In genomic region chr12:26768611-26769603, GRCh38 we compare ENCODE assay signal across 1 cellular context.
A peak's percentile ranks its signal among the peaks of the same experiment; 100 is the strongest.
TF ChIP-seq lines count a peak whose summit lies in the region.

No MANE protein-coding gene starts in this region.

TF ChIP-seq in HepG2, 621 proteins besides CTCF, POLR2A, EP300 and RAD21 (continued from another document and continues in another):
- TF ChIP-seq FOXA1 (IDR thresholded peaks at IDR 0.05) (peak; percentile 100), FOXA1 (CRISPR knock-in tag; IDR thresholded peaks at IDR 0.05) (peak; percentile 100), ZNF768 (CRISPR knock-in tag; IDR thresholded peaks at IDR 0.05) (no peak), STAT5B (CRISPR knock-in tag; IDR thresholded peaks at IDR 0.05) (peak; percentile 87; the same call in 1 of the 2 replicates), REPIN1 (CRISPR knock-in tag; IDR thresholded peaks at IDR 0.05; ENCODE audit: borderline replicate concordance, low read depth) (peak; percentile 78; the same call in 1 of the 2 replicates), SP1 (IDR thresholded peaks at IDR 0.05) (no peak), SP1 (CRISPR knock-in tag; IDR thresholded peaks at IDR 0.05) (peak; percentile 53), ZNF720 (CRISPR knock-in tag; IDR thresholded peaks at IDR 0.05) (no peak), ZNF672 (CRISPR knock-in tag; IDR thresholded peaks at IDR 0.05) (no peak), MAFG (CRISPR knock-in tag; IDR thresholded peaks at IDR 0.05) (no peak), YEATS2 (CRISPR knock-in tag; IDR thresholded peaks at IDR 0.05; ENCODE audit: borderline replicate concordance) (peak; percentile 67; the same call in 1 of the 2 replicates), GABPA (IDR thresholded peaks at IDR 0.05; ENCODE audit: low read depth, low read length) (no peak), GABPA (CRISPR knock-in tag; IDR thresholded peaks at IDR 0.05; ENCODE audit: low read depth) (peak; percentile 55), SMAD9 (CRISPR knock-in tag; IDR thresholded peaks at IDR 0.05) (no peak), BHLHE40 (IDR thresholded peaks at IDR 0.05; ENCODE audit: low read length) (peak; percentile 46; the same call in 1 of the 2 replicates), RXRB (CRISPR knock-in tag; IDR thresholded peaks at IDR 0.05; ENCODE audit: borderline replicate concordance) (peak; percentile 96), ZNF24 (IDR thresholded peaks at IDR 0.05) (peak; percentile 79; the same call in 1 of the 2 replicates), DDIT3 (CRISPR knock-in tag; IDR thresholded peaks at IDR 0.05) (0 out of 2 replicates have a peak, but pooled peaks have one; percentile 68), PBX3 (CRISPR knock-in tag; IDR thresholded peaks at IDR 0.05; ENCODE audit: borderline replicate concordance) (no peak), HOXA5 (CRISPR knock-in tag; IDR thresholded peaks at IDR 0.05) (peak; percentile 79; the same call in 1 of the 2 replicates), SP4 (CRISPR knock-in tag; IDR thresholded peaks at IDR 0.05) (no peak; the same call in 1 of the 2 replicates), NCOA5 (CRISPR knock-in tag; IDR thresholded peaks at IDR 0.05) (no peak), FOSL1 (CRISPR knock-in tag; IDR thresholded peaks at IDR 0.05; ENCODE audit: borderline replicate concordance) (peak; percentile 72; the same call in 1 of the 2 replicates), ZNF333 (CRISPR knock-in tag; IDR thresholded peaks at IDR 0.05; ENCODE audit: borderline replicate concordance) (no peak), SIX1 (CRISPR knock-in tag; IDR thresholded peaks at IDR 0.05; ENCODE audit: borderline replicate concordance) (peak; percentile 92), SRSF9 (IDR thresholded peaks at IDR 0.05; ENCODE audit: borderline replicate concordance, insufficient read depth, low read depth, low read length, poor library complexity, severe bottlenecking) (no peak), ZNF430 (CRISPR knock-in tag; IDR thresholded peaks at IDR 0.05) (no peak; the same call in 1 of the 2 replicates), SIN3A (IDR thresholded peaks at IDR 0.05; ENCODE audit: borderline replicate concordance, low read depth, low read length) (no peak), JUNB (CRISPR knock-in tag; IDR thresholded peaks at IDR 0.05; ENCODE audit: borderline replicate concordance) (0 out of 2 replicates have a peak, but pooled peaks have one; percentile 42), MED1 (CRISPR knock-in tag; IDR thresholded peaks at IDR 0.05) (peak; percentile 99), THYN1 (CRISPR knock-in tag; IDR thresholded peaks at IDR 0.05; ENCODE audit: borderline replicate concordance, low read depth) (no peak), GTF3A (CRISPR knock-in tag; conservative IDR thresholded peaks at IDR 0.05) (no peak), ZNF337 (CRISPR knock-in tag; IDR thresholded peaks at IDR 0.05; ENCODE audit: borderline replicate concordance, low read depth) (no peak), TAF15 (IDR thresholded peaks at IDR 0.05; ENCODE audit: low read depth, low read length, poor library complexity, severe bottlenecking) (no peak), NR2F1 (CRISPR knock-in tag; IDR thresholded peaks at IDR 0.05) (peak; percentile 38 to 79; a peak in 2 of 4 replicates), TOE1 (CRISPR knock-in tag; IDR thresholded peaks at IDR 0.05) (peak; percentile 97; the same call in 1 of the 2 replicates), ZSCAN25 (CRISPR knock-in tag; IDR thresholded peaks at IDR 0.05) (no peak), E2F1 (CRISPR knock-in tag; IDR thresholded peaks at IDR 0.05) (no peak), MIER3 (CRISPR knock-in tag; IDR thresholded peaks at IDR 0.05; ENCODE audit: borderline replicate concordance) (peak; percentile 97), ZNF749 (CRISPR knock-in tag; IDR thresholded peaks at IDR 0.05; ENCODE audit: borderline replicate concordance) (0 out of 2 replicates have a peak, but pooled peaks have one; percentile 24)
- TF ChIP-seq, protein P1, sequence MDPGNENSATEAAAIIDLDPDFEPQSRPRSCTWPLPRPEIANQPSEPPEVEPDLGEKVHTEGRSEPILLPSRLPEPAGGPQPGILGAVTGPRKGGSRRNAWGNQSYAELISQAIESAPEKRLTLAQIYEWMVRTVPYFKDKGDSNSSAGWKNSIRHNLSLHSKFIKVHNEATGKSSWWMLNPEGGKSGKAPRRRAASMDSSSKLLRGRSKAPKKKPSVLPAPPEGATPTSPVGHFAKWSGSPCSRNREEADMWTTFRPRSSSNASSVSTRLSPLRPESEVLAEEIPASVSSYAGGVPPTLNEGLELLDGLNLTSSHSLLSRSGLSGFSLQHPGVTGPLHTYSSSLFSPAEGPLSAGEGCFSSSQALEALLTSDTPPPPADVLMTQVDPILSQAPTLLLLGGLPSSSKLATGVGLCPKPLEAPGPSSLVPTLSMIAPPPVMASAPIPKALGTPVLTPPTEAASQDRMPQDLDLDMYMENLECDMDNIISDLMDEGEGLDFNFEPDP (CRISPR knock-in tag; conservative IDR thresholded peaks at IDR 0.05): no peak
- TF ChIP-seq, protein P2, sequence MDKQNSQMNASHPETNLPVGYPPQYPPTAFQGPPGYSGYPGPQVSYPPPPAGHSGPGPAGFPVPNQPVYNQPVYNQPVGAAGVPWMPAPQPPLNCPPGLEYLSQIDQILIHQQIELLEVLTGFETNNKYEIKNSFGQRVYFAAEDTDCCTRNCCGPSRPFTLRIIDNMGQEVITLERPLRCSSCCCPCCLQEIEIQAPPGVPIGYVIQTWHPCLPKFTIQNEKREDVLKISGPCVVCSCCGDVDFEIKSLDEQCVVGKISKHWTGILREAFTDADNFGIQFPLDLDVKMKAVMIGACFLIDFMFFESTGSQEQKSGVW (CRISPR knock-in tag; IDR thresholded peaks at IDR 0.05; ENCODE audit: borderline replicate concordance): no peak
- TF ChIP-seq, protein P3, sequence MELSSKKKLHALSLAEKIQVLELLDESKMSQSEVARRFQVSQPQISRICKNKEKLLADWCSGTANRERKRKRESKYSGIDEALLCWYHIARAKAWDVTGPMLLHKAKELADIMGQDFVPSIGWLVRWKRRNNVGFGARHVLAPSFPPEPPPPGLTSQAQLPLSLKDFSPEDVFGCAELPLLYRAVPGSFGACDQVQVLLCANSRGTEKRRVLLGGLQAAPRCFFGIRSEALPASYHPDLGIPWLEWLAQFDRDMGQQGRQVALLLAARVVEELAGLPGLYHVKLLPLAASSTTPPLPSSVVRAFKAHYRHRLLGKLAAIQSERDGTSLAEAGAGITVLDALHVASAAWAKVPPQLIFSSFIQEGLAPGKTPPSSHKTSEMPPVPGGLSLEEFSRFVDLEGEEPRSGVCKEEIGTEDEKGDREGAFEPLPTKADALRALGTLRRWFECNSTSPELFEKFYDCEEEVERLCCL (CRISPR knock-in tag; IDR thresholded peaks at IDR 0.05; ENCODE audit: borderline replicate concordance): no peak; the same call in 1 of the 2 replicates
- TF ChIP-seq, protein P4, sequence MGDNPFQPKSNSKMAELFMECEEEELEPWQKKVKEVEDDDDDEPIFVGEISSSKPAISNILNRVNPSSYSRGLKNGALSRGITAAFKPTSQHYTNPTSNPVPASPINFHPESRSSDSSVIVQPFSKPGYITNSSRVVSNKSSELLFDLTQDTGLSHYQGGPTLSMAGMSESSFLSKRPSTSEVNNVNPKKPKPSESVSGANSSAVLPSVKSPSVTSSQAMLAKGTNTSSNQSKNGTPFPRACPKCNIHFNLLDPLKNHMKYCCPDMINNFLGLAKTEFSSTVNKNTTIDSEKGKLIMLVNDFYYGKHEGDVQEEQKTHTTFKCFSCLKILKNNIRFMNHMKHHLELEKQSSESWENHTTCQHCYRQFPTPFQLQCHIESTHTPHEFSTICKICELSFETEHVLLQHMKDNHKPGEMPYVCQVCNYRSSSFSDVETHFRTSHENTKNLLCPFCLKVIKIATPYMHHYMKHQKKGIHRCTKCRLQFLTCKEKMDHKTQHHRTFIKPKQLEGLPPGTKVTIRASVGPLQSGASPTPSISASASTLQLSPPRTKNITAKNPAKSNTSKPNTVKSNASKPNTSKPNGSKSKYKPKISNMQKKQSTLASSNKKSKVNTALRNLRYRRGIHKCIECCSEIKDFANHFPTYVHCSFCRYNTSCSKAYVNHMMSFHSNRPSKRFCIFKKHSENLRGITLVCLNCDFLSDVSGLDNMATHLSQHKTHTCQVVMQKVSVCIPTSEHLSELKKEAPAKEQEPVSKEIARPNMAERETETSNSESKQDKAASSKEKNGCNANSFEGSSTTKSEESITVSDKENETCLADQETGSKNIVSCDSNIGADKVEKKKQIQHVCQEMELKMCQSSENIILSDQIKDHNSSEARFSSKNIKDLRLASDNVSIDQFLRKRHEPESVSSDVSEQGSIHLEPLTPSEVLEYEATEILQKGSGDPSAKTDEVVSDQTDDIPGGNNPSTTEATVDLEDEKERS (CRISPR knock-in tag; IDR thresholded peaks at IDR 0.05): peak; percentile 65
- TF ChIP-seq, protein P5, sequence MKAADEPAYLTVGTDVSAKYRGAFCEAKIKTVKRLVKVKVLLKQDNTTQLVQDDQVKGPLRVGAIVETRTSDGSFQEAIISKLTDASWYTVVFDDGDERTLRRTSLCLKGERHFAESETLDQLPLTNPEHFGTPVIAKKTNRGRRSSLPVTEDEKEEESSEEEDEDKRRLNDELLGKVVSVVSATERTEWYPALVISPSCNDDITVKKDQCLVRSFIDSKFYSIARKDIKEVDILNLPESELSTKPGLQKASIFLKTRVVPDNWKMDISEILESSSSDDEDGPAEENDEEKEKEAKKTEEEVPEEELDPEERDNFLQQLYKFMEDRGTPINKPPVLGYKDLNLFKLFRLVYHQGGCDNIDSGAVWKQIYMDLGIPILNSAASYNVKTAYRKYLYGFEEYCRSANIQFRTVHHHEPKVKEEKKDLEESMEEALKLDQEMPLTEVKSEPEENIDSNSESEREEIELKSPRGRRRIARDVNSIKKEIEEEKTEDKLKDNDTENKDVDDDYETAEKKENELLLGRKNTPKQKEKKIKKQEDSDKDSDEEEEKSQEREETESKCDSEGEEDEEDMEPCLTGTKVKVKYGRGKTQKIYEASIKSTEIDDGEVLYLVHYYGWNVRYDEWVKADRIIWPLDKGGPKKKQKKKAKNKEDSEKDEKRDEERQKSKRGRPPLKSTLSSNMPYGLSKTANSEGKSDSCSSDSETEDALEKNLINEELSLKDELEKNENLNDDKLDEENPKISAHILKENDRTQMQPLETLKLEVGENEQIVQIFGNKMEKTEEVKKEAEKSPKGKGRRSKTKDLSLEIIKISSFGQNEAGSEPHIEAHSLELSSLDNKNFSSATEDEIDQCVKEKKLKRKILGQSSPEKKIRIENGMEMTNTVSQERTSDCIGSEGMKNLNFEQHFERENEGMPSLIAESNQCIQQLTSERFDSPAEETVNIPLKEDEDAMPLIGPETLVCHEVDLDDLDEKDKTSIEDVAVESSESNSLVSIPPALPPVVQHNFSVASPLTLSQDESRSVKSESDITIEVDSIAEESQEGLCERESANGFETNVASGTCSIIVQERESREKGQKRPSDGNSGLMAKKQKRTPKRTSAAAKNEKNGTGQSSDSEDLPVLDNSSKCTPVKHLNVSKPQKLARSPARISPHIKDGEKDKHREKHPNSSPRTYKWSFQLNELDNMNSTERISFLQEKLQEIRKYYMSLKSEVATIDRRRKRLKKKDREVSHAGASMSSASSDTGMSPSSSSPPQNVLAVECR (CRISPR knock-in tag; IDR thresholded peaks at IDR 0.05; ENCODE audit: borderline replicate concordance): no peak; the same call in 1 of the 2 replicates
- TF ChIP-seq, protein P6, sequence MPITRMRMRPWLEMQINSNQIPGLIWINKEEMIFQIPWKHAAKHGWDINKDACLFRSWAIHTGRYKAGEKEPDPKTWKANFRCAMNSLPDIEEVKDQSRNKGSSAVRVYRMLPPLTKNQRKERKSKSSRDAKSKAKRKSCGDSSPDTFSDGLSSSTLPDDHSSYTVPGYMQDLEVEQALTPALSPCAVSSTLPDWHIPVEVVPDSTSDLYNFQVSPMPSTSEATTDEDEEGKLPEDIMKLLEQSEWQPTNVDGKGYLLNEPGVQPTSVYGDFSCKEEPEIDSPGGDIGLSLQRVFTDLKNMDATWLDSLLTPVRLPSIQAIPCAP (CRISPR knock-in tag; IDR thresholded peaks at IDR 0.05; ENCODE audit: low read depth): no peak
- TF ChIP-seq, protein P7, sequence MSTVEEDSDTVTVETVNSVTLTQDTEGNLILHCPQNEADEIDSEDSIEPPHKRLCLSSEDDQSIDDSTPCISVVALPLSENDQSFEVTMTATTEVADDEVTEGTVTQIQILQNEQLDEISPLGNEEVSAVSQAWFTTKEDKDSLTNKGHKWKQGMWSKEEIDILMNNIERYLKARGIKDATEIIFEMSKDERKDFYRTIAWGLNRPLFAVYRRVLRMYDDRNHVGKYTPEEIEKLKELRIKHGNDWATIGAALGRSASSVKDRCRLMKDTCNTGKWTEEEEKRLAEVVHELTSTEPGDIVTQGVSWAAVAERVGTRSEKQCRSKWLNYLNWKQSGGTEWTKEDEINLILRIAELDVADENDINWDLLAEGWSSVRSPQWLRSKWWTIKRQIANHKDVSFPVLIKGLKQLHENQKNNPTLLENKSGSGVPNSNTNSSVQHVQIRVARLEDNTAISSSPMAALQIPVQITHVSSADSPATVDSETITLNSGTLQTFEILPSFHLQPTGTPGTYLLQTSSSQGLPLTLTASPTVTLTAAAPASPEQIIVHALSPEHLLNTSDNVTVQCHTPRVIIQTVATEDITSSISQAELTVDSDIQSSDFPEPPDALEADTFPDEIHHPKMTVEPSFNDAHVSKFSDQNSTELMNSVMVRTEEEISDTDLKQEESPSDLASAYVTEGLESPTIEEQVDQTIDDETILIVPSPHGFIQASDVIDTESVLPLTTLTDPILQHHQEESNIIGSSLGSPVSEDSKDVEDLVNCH (CRISPR knock-in tag; IDR thresholded peaks at IDR 0.05): no peak
- TF ChIP-seq, protein P8, sequence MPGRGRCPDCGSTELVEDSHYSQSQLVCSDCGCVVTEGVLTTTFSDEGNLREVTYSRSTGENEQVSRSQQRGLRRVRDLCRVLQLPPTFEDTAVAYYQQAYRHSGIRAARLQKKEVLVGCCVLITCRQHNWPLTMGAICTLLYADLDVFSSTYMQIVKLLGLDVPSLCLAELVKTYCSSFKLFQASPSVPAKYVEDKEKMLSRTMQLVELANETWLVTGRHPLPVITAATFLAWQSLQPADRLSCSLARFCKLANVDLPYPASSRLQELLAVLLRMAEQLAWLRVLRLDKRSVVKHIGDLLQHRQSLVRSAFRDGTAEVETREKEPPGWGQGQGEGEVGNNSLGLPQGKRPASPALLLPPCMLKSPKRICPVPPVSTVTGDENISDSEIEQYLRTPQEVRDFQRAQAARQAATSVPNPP (CRISPR knock-in tag; IDR thresholded peaks at IDR 0.05): peak; percentile 89
